In genomic region chr1:244322791-244323521, GRCh38 we compare ENCODE assay signal across 1 cellular context.
TF ChIP-seq lines count a peak whose summit lies in the region.

No MANE protein-coding gene starts in this region.

TF ChIP-seq in K562, 482 proteins besides CTCF, POLR2A, EP300 and RAD21 (continued from another document and continues in another):
- TF ChIP-seq ATF2 (CRISPR knock-in tag; IDR thresholded peaks at IDR 0.05) = no peak
- TF ChIP-seq ZBTB12 (CRISPR knock-in tag; IDR thresholded peaks at IDR 0.05) = no peak
- TF ChIP-seq MTF1 (CRISPR knock-in tag; IDR thresholded peaks at IDR 0.05; ENCODE audit: borderline replicate concordance) = no peak
- TF ChIP-seq BRF1 (IDR thresholded peaks at IDR 0.05; ENCODE audit: borderline replicate concordance, extremely low read depth, insufficient read length) = no peak
- TF ChIP-seq ZKSCAN3 (CRISPR knock-in tag; IDR thresholded peaks at IDR 0.05) = no peak
- TF ChIP-seq BHLHE40 (IDR thresholded peaks at IDR 0.05; ENCODE audit: low read length) = no peak
- no peak for TF ChIP-seq ZNF445 (CRISPR knock-in tag; IDR thresholded peaks at IDR 0.05; ENCODE audit: low read depth)
- TF ChIP-seq ZFX (CRISPR knock-in tag; IDR thresholded peaks at IDR 0.05) = no peak; the same call in 1 of the 2 replicates
- TF ChIP-seq NR2C1 (IDR thresholded peaks at IDR 0.05) = no peak
- no peak for TF ChIP-seq NR2C1 (tag; IDR thresholded peaks at IDR 0.05)
- no peak for TF ChIP-seq ZHX1 (conservative IDR thresholded peaks at IDR 0.05; ENCODE audit: low read length)
- peak; percentile 64 for TF ChIP-seq NFE2 (IDR thresholded peaks at IDR 0.05; ENCODE audit: low read depth)
- no peak for TF ChIP-seq ZNF785 (CRISPR knock-in tag; IDR thresholded peaks at IDR 0.05)
- TF ChIP-seq NKRF (IDR thresholded peaks at IDR 0.05; ENCODE audit: borderline replicate concordance) = no peak
- no peak for TF ChIP-seq PTRF (tag; IDR thresholded peaks at IDR 0.05)
- TF ChIP-seq GABPA (tag; conservative IDR thresholded peaks at IDR 0.05; ENCODE audit: low read depth) = no peak; the same call in 1 of the 2 replicates
- TF ChIP-seq STAT5A (IDR thresholded peaks at IDR 0.05; ENCODE audit: borderline replicate concordance, low read length) = no peak
- TF ChIP-seq PREB (CRISPR knock-in tag; IDR thresholded peaks at IDR 0.05) = no peak
- TF ChIP-seq BCLAF1 (IDR thresholded peaks at IDR 0.05; ENCODE audit: borderline replicate concordance in 1 of 2, control insufficient read depth in 1 of 2, low read depth in 2 of 2, low read length in 1 of 2) = no peak
- no peak for TF ChIP-seq FOXM1 (IDR thresholded peaks at IDR 0.05; ENCODE audit: low read depth)
- no peak for TF ChIP-seq FOXM1 (CRISPR knock-in tag; IDR thresholded peaks at IDR 0.05; ENCODE audit: low read depth)
- no peak for TF ChIP-seq RBM22 (IDR thresholded peaks at IDR 0.05; ENCODE audit: low read depth, low read length, poor library complexity, severe bottlenecking)
- TF ChIP-seq L3MBTL2 (IDR thresholded peaks at IDR 0.05) = peak; percentile 11; the same call in 1 of the 2 replicates
- no peak for TF ChIP-seq CLOCK (CRISPR knock-in tag; IDR thresholded peaks at IDR 0.05; ENCODE audit: borderline replicate concordance)
- TF ChIP-seq CHD2 (IDR thresholded peaks at IDR 0.05; ENCODE audit: low read depth, low read length) = no peak
- TF ChIP-seq ID3 (CRISPR knock-in tag; IDR thresholded peaks at IDR 0.05) = no peak
- no peak for TF ChIP-seq ID3 (tag; IDR thresholded peaks at IDR 0.05)
- no peak for TF ChIP-seq RFX1 (IDR thresholded peaks at IDR 0.05)
- no peak for TF ChIP-seq PHB2 (IDR thresholded peaks at IDR 0.05; ENCODE audit: low read depth)
- TF ChIP-seq MCM2 (IDR thresholded peaks at IDR 0.05; ENCODE audit: low read depth) = no peak
- TF ChIP-seq ZNF408 (CRISPR knock-in tag; IDR thresholded peaks at IDR 0.05; ENCODE audit: low read depth) = no peak
- no peak for TF ChIP-seq GABPB2 (CRISPR knock-in tag; conservative IDR thresholded peaks at IDR 0.05)
- peak; percentile 89 for TF ChIP-seq ARID1B (IDR thresholded peaks at IDR 0.05)
- no peak for TF ChIP-seq NR4A1 (CRISPR knock-in tag; IDR thresholded peaks at IDR 0.05)
- no peak for TF ChIP-seq NR4A1 (tag; IDR thresholded peaks at IDR 0.05)
- TF ChIP-seq CCNT2 (IDR thresholded peaks at IDR 0.05; ENCODE audit: borderline replicate concordance, extremely low read depth, insufficient read length, low read depth, low read length) = no peak
- TF ChIP-seq KLF10 (CRISPR knock-in tag; IDR thresholded peaks at IDR 0.05) = no peak
- TF ChIP-seq ILK (tag; IDR thresholded peaks at IDR 0.05; ENCODE audit: borderline replicate concordance, low read depth) = 0 out of 2 replicates have a peak, but pooled peaks have one; percentile 37
- no peak for TF ChIP-seq ZNF140 (CRISPR knock-in tag; IDR thresholded peaks at IDR 0.05)
- no peak for TF ChIP-seq THAP7 (CRISPR knock-in tag; IDR thresholded peaks at IDR 0.05)
- no peak for TF ChIP-seq TAF9B (IDR thresholded peaks at IDR 0.05; ENCODE audit: partially characterized antibody)
- TF ChIP-seq ZNF239 (CRISPR knock-in tag; IDR thresholded peaks at IDR 0.05) = no peak
- TF ChIP-seq ZNF707 (CRISPR knock-in tag; conservative IDR thresholded peaks at IDR 0.05) = no peak
- TF ChIP-seq UBTF (IDR thresholded peaks at IDR 0.05; ENCODE audit: borderline replicate concordance in 1 of 2, low read depth in 2 of 2, low read length in 2 of 2) = no peak
- no peak for TF ChIP-seq KHSRP (IDR thresholded peaks at IDR 0.05)
